In genomic region chr10:114786492-114786891, GRCh38 we compare ENCODE assay signal across 8 cellular contexts. TPM values are rescaled to one million over a fixed set of nuclear protein-coding genes. Genes with fewer than 3 reads are reported as not detected.
DNase-seq lines count a peak whose midpoint lies in the region; ATAC-seq and TF ChIP-seq lines count a peak whose summit lies in the region.
"Not testable (repeated sequence)": the region's sequence is repeated elsewhere in the genome, so short reads cannot be mapped to it uniquely, and the experiment has no call there.

No MANE protein-coding gene starts in this region.

- H3K4me1 ChIP-seq in spleen = not testable (repeated sequence)

- not testable (repeated sequence) for H3K27me3 Mint-ChIP-seq in CD4-positive, alpha-beta T cell; activated B cell treated with CpG ODN at 0.5 μM for 24 hours

- peak; percentile 70 for TF ChIP-seq CTCF in CD4-positive, alpha-beta T cell (IDR thresholded peaks at IDR 0.05)
- TF ChIP-seq CTCF in HL-60 (IDR thresholded peaks at IDR 0.05; ENCODE audit: insufficient read depth, low read length) = peak; percentile 38
- peak; percentile 61 for TF ChIP-seq CTCF in activated B cell treated with CpG ODN at 0.5 μM for 24 hours (IDR thresholded peaks at IDR 0.05)
- TF ChIP-seq CTCF in epithelial cell of proximal tubule (conservative IDR thresholded peaks at IDR 0.05; ENCODE audit: low read depth, low read length) = peak; percentile 70
- TF ChIP-seq CTCF in spleen (IDR thresholded peaks at IDR 0.05 in 8 of 11, conservative IDR thresholded peaks at IDR 0.05 in 3 of 11) = peak; percentile 29 to 78 (median 63)

- intact Hi-C loops in CD4-positive, alpha-beta T cell (cut with DNase I, micrococcal nuclease) = loop anchor here (1.0 to 5.0 kb wide), 5 partner anchors 236 to 989 kb away; no protein-coding TSS in a partner anchor
- intact Hi-C loops in activated B cell treated with CpG ODN at 0.5 μM for 24 hours (cut with micrococcal nuclease) = loop anchor here (1.0 to 5.0 kb wide), 5 partner anchors 35 to 989 kb away; partner anchors contain the start of gene FHIP2A
- intact Hi-C loops in spleen (cut with DNase I; ENCODE audit: low total_unique reads) = not testable (repeated sequence)

- CTCF ChIA-PET in CD4-positive, alpha-beta T cell (lab: Charles Lee) = interaction anchor here (1.6 kb wide), 1 partner anchor 482 kb away, joined by 13 read pairs; no protein-coding TSS in a partner anchor
- CTCF ChIA-PET in activated B cell treated with CpG ODN at 0.5 μM for 24 hours (lab: Charles Lee) = interaction anchor here (0.8 to 2.8 kb wide), 13 partner anchors 10 to 983 kb away, joined by 3 to 45 read pairs (median 4); partner anchors contain the start of gene FHIP2A

- H3K4me1 Mint-ChIP-seq in CD4-positive, alpha-beta T cell (ENCODE audit: low read depth); activated B cell treated with CpG ODN at 0.5 μM for 24 hours: not testable (repeated sequence)

- not testable (repeated sequence) for H3K4me3 ChIP-seq in HL-60 (replicated peaks; ENCODE audit: insufficient read depth, low read length); epithelial cell of proximal tubule (ENCODE audit: low read depth, low read length); spleen

- H3K9me3 Mint-ChIP-seq in CD4-positive, alpha-beta T cell; activated B cell treated with CpG ODN at 0.5 μM for 24 hours: not testable (repeated sequence)

- H3K27ac Mint-ChIP-seq in CD4-positive, alpha-beta T cell; activated B cell treated with CpG ODN at 0.5 μM for 24 hours: not testable (repeated sequence)

- not testable (repeated sequence) for TF ChIP-seq POLR2A in spleen (IDR thresholded peaks at IDR 0.05)

- POLR2A ChIA-PET in CD4-positive, alpha-beta T cell (lab: Charles Lee) = interaction anchor here (1.1 kb wide), 1 partner anchor 483 kb away, joined by 5 read pairs; no protein-coding TSS in a partner anchor
- POLR2A ChIA-PET in activated B cell treated with CpG ODN at 0.5 μM for 24 hours (lab: Charles Lee) = not testable (repeated sequence)

- WGBS in spleen, 5 donors = 47 to 63% (median 52%) methylated on average over 7 to 9 of the region's 9 CpGs

- not testable (repeated sequence) for H3K27ac ChIP-seq in CD4-positive, alpha-beta T cell (ENCODE audit: low read depth, low read length); HL-60 (replicated peaks); spleen

- not testable (repeated sequence) for H3K9me3 ChIP-seq in CD4-positive, alpha-beta T cell (ENCODE audit: control insufficient read depth, low read length); spleen

- H3K27me3 ChIP-seq in CD4-positive, alpha-beta T cell (ENCODE audit: control insufficient read depth, insufficient read depth, low read length); HL-60 (ENCODE audit: insufficient read depth, poor library complexity, severe bottlenecking); spleen (replicated peaks in 1 of 7): not testable (repeated sequence)

- DNase-seq in CD4-positive, alpha-beta T cell; activated B cell treated with CpG ODN at 0.5 μM for 24 hours; epithelial cell of proximal tubule (ENCODE audit: low read depth); spleen: not testable (repeated sequence)
- peak in 1 of 2 experiments; percentile 2 for DNase-seq in HL-60 (ENCODE audit: low read depth in 1 of 2, low spot score in 1 of 2)
- DNase-seq in NCI-H526 treated with DMSO at 0.1 percent for 48 hours (lab: John Stamatoyannopoulos, UW) = peak; percentile 23
- DNase-seq in left kidney (ENCODE audit: low read depth, low spot score) = peak; percentile 37

- not testable (repeated sequence) for H3K4me3 Mint-ChIP-seq in CD4-positive, alpha-beta T cell; activated B cell treated with CpG ODN at 0.5 μM for 24 hours

- ATAC-seq in CD4-positive, alpha-beta T cell (ENCODE audit: poor library complexity) = not testable (repeated sequence)
- ATAC-seq in GM18870 (IDR thresholded peaks at IDR 0.05; ENCODE audit: unreplicated experiment) = peak; percentile 57
- ATAC-seq in activated B cell treated with CpG ODN at 0.5 μM for 24 hours (ENCODE audit: low read depth) = peak; percentile 50

- not testable (repeated sequence) for H3K36me3 Mint-ChIP-seq in CD4-positive, alpha-beta T cell (ENCODE audit: low read depth); activated B cell treated with CpG ODN at 0.5 μM for 24 hours (ENCODE audit: low read depth)

- not testable (repeated sequence) for H3K36me3 ChIP-seq in spleen

RNA-seq across cellular contexts. Expression of gene FHIP2A, which starts 35.1 kb away (rescaled TPM):
- 10 to 100 TPM; 52.8 to 53.7 TPM for total RNA-seq in CD4-positive, alpha-beta T cell
- 16.5 and 20.2 TPM in 2 replicates for total RNA-seq in activated B cell treated with CpG ODN at 0.5 μM for 24 hours
- 10.5 and 11.6 TPM in 2 replicates for total RNA-seq in epithelial cell of proximal tubule
- total RNA-seq in spleen = 10 to 100 TPM; 28.2 to 37.5 (median 28.7) TPM
- polyA plus RNA-seq in spleen = 1 to 10 TPM; 4.6 to 6.4 (median 5.2) TPM
